In the genomic region with DNA sequence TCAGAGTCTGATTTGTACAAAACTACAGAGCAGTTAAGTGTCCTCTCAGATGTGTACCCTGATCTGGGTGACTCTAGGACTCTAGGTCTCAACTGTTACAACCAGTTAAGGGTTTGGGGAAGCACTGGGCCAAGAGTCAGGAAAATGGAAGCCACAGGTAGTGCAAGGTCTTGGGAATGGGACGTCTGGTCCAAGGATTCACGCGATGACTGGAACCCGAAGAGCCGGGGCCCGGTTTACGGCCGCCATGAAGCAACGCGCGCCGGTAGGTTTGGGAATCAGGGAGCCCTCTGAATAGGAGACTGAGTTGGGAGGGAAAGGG, we compare ENCODE assay signal across 8 cellular contexts. TPM values are rescaled to one million over a fixed set of nuclear protein-coding genes. Genes with fewer than 3 reads are reported as not detected.
DNase-seq lines count a peak whose midpoint lies in the region; ATAC-seq and TF ChIP-seq lines count a peak whose summit lies in the region.

No MANE protein-coding gene starts in this region.

- peaks cover 30% of the 10 kb centered on the region for H3K4me1 Mint-ChIP-seq in activated CD4-positive, alpha-beta T cell treated with anti-CD3 and anti-CD28 coated beads, Interleukin-2, amount 10 ng/mL, durations not matched to agents 7 days and 5 days
- H3K4me1 Mint-ChIP-seq in activated naive CD4-positive, alpha-beta T cell treated with anti-CD3 and anti-CD28 coated beads, Interleukin-2, amount 50 U/mL, for 24 hours = peaks cover 15% of the 10 kb centered on the region

- WGBS in suprapubic skin = 45% methylated on average over 12 of the region's 12 CpGs

- no peaks in the 10 kb centered on the region for H3K27me3 Mint-ChIP-seq in activated CD4-positive, alpha-beta T cell treated with anti-CD3 and anti-CD28 coated beads, Interleukin-2, amount 10 ng/mL, durations not matched to agents 7 days and 5 days
- no peaks in the 10 kb centered on the region for H3K27me3 Mint-ChIP-seq in activated naive CD4-positive, alpha-beta T cell treated with anti-CD3 and anti-CD28 coated beads, Interleukin-2, amount 50 U/mL, for 24 hours

- H3K9me3 Mint-ChIP-seq in activated CD4-positive, alpha-beta T cell treated with anti-CD3 and anti-CD28 coated beads, Interleukin-2, amount 10 ng/mL, durations not matched to agents 7 days and 5 days = no peaks in the 10 kb centered on the region
- no peaks in the 10 kb centered on the region for H3K9me3 Mint-ChIP-seq in activated naive CD4-positive, alpha-beta T cell treated with anti-CD3 and anti-CD28 coated beads, Interleukin-2, amount 50 U/mL, for 24 hours

- H3K4me1 ChIP-seq in suprapubic skin = no peaks in the 10 kb centered on the region

- TF ChIP-seq CTCF in suprapubic skin (IDR thresholded peaks at IDR 0.05) = no peak

- TF ChIP-seq EP300 in suprapubic skin (IDR thresholded peaks at IDR 0.05) = no peak

- H3K4me3 Mint-ChIP-seq in activated CD4-positive, alpha-beta T cell treated with anti-CD3 and anti-CD28 coated beads, Interleukin-2, amount 10 ng/mL, durations not matched to agents 7 days and 5 days = peak overlapping the region; percentile 76
- peak overlapping the region; percentile 69 for H3K4me3 Mint-ChIP-seq in activated naive CD4-positive, alpha-beta T cell treated with anti-CD3 and anti-CD28 coated beads, Interleukin-2, amount 50 U/mL, for 24 hours

- H3K9me3 ChIP-seq in iPS-18c (ENCODE audit: control insufficient read depth, insufficient read depth, low read length) (peaks cover 7% of the 10 kb centered on the region), suprapubic skin (no peaks in the 10 kb centered on the region)

- POLR2A ChIA-PET in activated CD4-positive, alpha-beta T cell treated with anti-CD3 and anti-CD28 coated beads, Interleukin-2, amount 10 ng/mL, durations not matched to agents 7 days and 5 days (lab: Charles Lee) = no interaction called here

- peak overlapping the region; percentile 86 for H3K27ac Mint-ChIP-seq in activated CD4-positive, alpha-beta T cell treated with anti-CD3 and anti-CD28 coated beads, Interleukin-2, amount 10 ng/mL, durations not matched to agents 7 days and 5 days
- H3K27ac Mint-ChIP-seq in activated naive CD4-positive, alpha-beta T cell treated with anti-CD3 and anti-CD28 coated beads, Interleukin-2, amount 50 U/mL, for 24 hours = no peak overlapping the region

- CTCF ChIA-PET in activated CD4-positive, alpha-beta T cell treated with anti-CD3 and anti-CD28 coated beads, Interleukin-2, amount 10 ng/mL, durations not matched to agents 7 days and 5 days (lab: Charles Lee) = no interaction called here

- H3K27ac ChIP-seq in suprapubic skin = no peak overlapping the region

- H3K27me3 ChIP-seq in suprapubic skin = no peaks in the 10 kb centered on the region

- H3K36me3 ChIP-seq in suprapubic skin = no peaks in the 10 kb centered on the region

- peak overlapping the region; percentile 40 for H3K4me3 ChIP-seq in iPS-18c (ENCODE audit: insufficient read depth, low read depth, low read length)
- H3K4me3 ChIP-seq in suprapubic skin = peak overlapping the region; percentile 67

- peak; percentile 7 for ATAC-seq in HG03378 (IDR thresholded peaks at IDR 0.05; ENCODE audit: unreplicated experiment)

- TF ChIP-seq POLR2A in suprapubic skin (IDR thresholded peaks at IDR 0.05) (no peak), erythroblast (IDR thresholded peaks at IDR 0.05; ENCODE audit: low read length) (no peak)

- no peak for DNase-seq in activated CD4-positive, alpha-beta T cell treated with anti-CD3 and anti-CD28 coated beads, Interleukin-2, amount 10 ng/mL, durations not matched to agents 7 days and 5 days
- DNase-seq in activated CD4-positive, alpha-beta T cell treated with anti-CD3 and anti-CD28 coated beads, Interleukin-2, amount 50 U/mL, for 48 hours = no peak
- DNase-seq in suprapubic skin (ENCODE audit: low spot score in 2 of 2) = no peak
- DNase-seq in NCI-H1105 treated with DMSO at 0.1 percent for 48 hours (lab: John Stamatoyannopoulos, UW) = no peak
- DNase-seq in erythroblast (lab: John Stamatoyannopoulos, UW) = no peak

- H3K36me3 Mint-ChIP-seq in activated CD4-positive, alpha-beta T cell treated with anti-CD3 and anti-CD28 coated beads, Interleukin-2, amount 10 ng/mL, durations not matched to agents 7 days and 5 days (ENCODE audit: low read depth) = no peaks in the 10 kb centered on the region
- H3K36me3 Mint-ChIP-seq in activated naive CD4-positive, alpha-beta T cell treated with anti-CD3 and anti-CD28 coated beads, Interleukin-2, amount 50 U/mL, for 24 hours = no peaks in the 10 kb centered on the region

RNA-seq across cellular contexts. Expression of gene HPRT1, which starts 0.3 kb away (rescaled TPM):
- 10 to 100 TPM; 77.4 to 77.8 TPM for total RNA-seq in activated CD4-positive, alpha-beta T cell treated with anti-CD3 and anti-CD28 coated beads, Interleukin-2, amount 10 ng/mL, durations not matched to agents 7 days and 5 days
- 10 to 100 TPM in 1 of 4 donors, 1 to 10 TPM in 3; 5.0 to 12.8 (median 7.2) TPM for total RNA-seq in suprapubic skin

Comparison
In these comparisons a context has a peak if more than half of its experiments do, and no peak if none do; other contexts are left out.
1. RNA of gene HPRT1, which starts 0.3 kb away (total RNA-seq): 77.4 to 77.8 TPM in activated CD4-positive, alpha-beta T cell treated with anti-CD3 and anti-CD28 coated beads, Interleukin-2, amount 10 ng/mL, durations not matched to agents 7 days and 5 days; 5.0 to 12.8 TPM in suprapubic skin; every median in the first group is over 4 times any median in the second.